In the genomic region with DNA sequence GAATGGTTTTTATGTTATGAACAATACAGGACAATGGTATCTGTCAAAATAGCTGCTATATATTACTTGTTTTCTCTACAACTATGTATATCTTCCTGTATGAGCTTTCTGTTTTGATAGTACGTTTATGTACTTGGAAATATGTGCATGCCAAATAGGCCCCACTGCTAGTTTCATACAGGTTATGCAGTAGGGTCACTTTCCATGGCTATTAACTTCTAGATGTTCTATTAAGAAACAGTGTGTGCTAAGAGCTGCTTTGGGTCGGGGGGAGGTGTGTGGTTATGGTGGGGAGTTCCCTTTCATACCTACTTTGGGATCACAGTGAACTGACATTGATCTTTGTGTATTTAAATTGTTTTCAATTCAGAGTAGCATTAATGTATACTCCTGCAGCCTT, we compare ENCODE assay signal across 2 cellular contexts.
TF ChIP-seq lines count a peak whose summit lies in the region.

No MANE protein-coding gene starts in this region.

TF ChIP-seq in GM23338, 12 proteins besides CTCF, POLR2A, EP300 and RAD21:
- TF ChIP-seq ZNF114 (CRISPR knock-in tag; IDR thresholded peaks at IDR 0.05) (no peak), EZH2phosphoT487 (IDR thresholded peaks at IDR 0.05; ENCODE audit: unreplicated experiment) (no peak), EZH2 (IDR thresholded peaks at IDR 0.05; ENCODE audit: low read depth, unreplicated experiment) (no peak), JUNB (IDR thresholded peaks at IDR 0.05; ENCODE audit: unreplicated experiment) (no peak), NANOG (IDR thresholded peaks at IDR 0.05; ENCODE audit: borderline replicate concordance) (no peak)
- TF ChIP-seq, protein P1, sequence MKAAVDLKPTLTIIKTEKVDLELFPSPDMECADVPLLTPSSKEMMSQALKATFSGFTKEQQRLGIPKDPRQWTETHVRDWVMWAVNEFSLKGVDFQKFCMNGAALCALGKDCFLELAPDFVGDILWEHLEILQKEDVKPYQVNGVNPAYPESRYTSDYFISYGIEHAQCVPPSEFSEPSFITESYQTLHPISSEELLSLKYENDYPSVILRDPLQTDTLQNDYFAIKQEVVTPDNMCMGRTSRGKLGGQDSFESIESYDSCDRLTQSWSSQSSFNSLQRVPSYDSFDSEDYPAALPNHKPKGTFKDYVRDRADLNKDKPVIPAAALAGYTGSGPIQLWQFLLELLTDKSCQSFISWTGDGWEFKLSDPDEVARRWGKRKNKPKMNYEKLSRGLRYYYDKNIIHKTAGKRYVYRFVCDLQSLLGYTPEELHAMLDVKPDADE (IDR thresholded peaks at IDR 0.05) = no peak

TF ChIP-seq in SK-N-SH, 30 proteins besides CTCF, POLR2A, EP300 and RAD21:
- TF ChIP-seq GATA2 (CRISPR knock-in tag; IDR thresholded peaks at IDR 0.05) (no peak), TCF12 (IDR thresholded peaks at IDR 0.05) (no peak), NRF1 (IDR thresholded peaks at IDR 0.05; ENCODE audit: low read depth, low read length) (no peak), TAF1 (IDR thresholded peaks at IDR 0.05; ENCODE audit: borderline replicate concordance, low read depth, low read length) (no peak), RXRA (IDR thresholded peaks at IDR 0.05; ENCODE audit: borderline replicate concordance, low read depth) (no peak), JUND (IDR thresholded peaks at IDR 0.05) (no peak), RFX5 (IDR thresholded peaks at IDR 0.05; ENCODE audit: low read length) (no peak), FOSL2 (IDR thresholded peaks at IDR 0.05; ENCODE audit: borderline replicate concordance, low read depth) (no peak), ELF1 (IDR thresholded peaks at IDR 0.05) (no peak), TEAD4 (IDR thresholded peaks at IDR 0.05; ENCODE audit: borderline replicate concordance, insufficient read depth) (no peak), NFIC (IDR thresholded peaks at IDR 0.05; ENCODE audit: borderline replicate concordance) (no peak), FOXM1 (IDR thresholded peaks at IDR 0.05; ENCODE audit: low read depth) (no peak)
- TF ChIP-seq, protein P2, sequence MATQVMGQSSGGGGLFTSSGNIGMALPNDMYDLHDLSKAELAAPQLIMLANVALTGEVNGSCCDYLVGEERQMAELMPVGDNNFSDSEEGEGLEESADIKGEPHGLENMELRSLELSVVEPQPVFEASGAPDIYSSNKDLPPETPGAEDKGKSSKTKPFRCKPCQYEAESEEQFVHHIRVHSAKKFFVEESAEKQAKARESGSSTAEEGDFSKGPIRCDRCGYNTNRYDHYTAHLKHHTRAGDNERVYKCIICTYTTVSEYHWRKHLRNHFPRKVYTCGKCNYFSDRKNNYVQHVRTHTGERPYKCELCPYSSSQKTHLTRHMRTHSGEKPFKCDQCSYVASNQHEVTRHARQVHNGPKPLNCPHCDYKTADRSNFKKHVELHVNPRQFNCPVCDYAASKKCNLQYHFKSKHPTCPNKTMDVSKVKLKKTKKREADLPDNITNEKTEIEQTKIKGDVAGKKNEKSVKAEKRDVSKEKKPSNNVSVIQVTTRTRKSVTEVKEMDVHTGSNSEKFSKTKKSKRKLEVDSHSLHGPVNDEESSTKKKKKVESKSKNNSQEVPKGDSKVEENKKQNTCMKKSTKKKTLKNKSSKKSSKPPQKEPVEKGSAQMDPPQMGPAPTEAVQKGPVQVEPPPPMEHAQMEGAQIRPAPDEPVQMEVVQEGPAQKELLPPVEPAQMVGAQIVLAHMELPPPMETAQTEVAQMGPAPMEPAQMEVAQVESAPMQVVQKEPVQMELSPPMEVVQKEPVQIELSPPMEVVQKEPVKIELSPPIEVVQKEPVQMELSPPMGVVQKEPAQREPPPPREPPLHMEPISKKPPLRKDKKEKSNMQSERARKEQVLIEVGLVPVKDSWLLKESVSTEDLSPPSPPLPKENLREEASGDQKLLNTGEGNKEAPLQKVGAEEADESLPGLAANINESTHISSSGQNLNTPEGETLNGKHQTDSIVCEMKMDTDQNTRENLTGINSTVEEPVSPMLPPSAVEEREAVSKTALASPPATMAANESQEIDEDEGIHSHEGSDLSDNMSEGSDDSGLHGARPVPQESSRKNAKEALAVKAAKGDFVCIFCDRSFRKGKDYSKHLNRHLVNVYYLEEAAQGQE (IDR thresholded peaks at IDR 0.05; ENCODE audit: low read depth, low read length) = no peak
- TF ChIP-seq, protein P3, sequence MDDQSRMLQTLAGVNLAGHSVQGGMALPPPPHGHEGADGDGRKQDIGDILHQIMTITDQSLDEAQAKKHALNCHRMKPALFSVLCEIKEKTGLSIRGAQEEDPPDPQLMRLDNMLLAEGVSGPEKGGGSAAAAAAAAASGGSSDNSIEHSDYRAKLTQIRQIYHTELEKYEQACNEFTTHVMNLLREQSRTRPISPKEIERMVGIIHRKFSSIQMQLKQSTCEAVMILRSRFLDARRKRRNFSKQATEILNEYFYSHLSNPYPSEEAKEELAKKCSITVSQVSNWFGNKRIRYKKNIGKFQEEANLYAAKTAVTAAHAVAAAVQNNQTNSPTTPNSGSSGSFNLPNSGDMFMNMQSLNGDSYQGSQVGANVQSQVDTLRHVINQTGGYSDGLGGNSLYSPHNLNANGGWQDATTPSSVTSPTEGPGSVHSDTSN (IDR thresholded peaks at IDR 0.05) = no peak
- TF ChIP-seq, protein P4, sequence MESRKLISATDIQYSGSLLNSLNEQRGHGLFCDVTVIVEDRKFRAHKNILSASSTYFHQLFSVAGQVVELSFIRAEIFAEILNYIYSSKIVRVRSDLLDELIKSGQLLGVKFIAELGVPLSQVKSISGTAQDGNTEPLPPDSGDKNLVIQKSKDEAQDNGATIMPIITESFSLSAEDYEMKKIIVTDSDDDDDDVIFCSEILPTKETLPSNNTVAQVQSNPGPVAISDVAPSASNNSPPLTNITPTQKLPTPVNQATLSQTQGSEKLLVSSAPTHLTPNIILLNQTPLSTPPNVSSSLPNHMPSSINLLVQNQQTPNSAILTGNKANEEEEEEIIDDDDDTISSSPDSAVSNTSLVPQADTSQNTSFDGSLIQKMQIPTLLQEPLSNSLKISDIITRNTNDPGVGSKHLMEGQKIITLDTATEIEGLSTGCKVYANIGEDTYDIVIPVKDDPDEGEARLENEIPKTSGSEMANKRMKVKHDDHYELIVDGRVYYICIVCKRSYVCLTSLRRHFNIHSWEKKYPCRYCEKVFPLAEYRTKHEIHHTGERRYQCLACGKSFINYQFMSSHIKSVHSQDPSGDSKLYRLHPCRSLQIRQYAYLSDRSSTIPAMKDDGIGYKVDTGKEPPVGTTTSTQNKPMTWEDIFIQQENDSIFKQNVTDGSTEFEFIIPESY (IDR thresholded peaks at IDR 0.05; ENCODE audit: borderline replicate concordance, low read depth) = no peak
- TF ChIP-seq, protein P5, sequence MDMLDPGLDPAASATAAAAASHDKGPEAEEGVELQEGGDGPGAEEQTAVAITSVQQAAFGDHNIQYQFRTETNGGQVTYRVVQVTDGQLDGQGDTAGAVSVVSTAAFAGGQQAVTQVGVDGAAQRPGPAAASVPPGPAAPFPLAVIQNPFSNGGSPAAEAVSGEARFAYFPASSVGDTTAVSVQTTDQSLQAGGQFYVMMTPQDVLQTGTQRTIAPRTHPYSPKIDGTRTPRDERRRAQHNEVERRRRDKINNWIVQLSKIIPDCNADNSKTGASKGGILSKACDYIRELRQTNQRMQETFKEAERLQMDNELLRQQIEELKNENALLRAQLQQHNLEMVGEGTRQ (IDR thresholded peaks at IDR 0.05; ENCODE audit: borderline replicate concordance, low read depth, low read length) = no peak
- TF ChIP-seq, protein P6, sequence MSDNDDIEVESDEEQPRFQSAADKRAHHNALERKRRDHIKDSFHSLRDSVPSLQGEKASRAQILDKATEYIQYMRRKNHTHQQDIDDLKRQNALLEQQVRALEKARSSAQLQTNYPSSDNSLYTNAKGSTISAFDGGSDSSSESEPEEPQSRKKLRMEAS (IDR thresholded peaks at IDR 0.05; ENCODE audit: low read depth) = no peak
